In the genomic region with DNA sequence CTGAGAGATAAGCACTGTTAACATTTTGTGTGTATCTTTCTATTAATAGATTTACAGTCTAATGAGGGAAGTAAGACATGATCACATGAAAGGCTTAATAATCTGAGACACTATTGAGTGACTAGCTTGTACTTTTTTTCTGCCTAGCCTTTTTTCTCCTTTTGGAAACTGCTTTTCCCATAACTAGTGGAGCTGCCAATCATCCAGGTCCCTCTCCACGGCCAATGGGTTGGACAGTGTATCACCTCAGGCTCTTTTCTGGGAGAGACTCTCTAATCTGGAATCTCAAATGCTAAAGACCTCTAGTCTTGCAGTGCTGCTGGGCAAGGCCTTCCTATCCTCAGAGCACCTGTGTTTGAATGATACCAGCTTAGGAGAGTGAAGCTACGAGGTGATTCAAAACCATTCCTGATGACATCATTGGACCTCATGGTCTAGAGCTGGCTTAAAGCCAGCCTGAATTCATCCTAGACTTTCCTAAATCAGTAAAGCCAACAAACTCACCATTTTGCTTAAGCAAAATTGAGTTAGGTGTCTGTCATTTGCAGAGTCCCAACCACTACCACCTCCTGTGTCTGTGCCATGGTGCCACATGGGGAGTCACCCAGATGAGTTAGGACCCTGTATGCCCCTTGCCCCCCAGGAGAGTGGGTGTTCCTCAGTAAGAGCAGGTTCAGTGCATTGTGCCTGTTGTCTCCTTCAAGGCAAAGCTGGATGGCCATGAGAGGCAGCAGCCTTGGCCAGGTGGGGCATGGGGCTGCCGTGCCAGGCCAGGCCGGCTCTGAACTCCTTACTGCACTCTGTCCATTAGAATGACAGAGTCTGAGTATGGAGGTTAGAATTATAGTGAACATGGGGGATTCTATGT, we compare ENCODE assay signal across 22 cellular contexts.
DNase-seq lines count a peak whose midpoint lies in the region; ATAC-seq, FAIRE-seq and TF ChIP-seq lines count a peak whose summit lies in the region.
"Had no signal": no experiment of that assay in that cellular context is flagged by ENCODE, and none has a peak within 500 bp of the region (broad histone marks: within the 10 kb centered on the region; RNA-seq: fewer than 3 reads in every experiment).

No MANE protein-coding gene starts in this region.

- H3K4me3 ChIP-seq in BLaER1 (peak overlapping the region; percentile 62; the same call in 1 of the 2 replicates), uterus (no peak overlapping the region)
- H3K4me3 ChIP-seq: lung, Peyer's patch, transverse colon had no signal

- H4K20me1 ChIP-seq in BLaER1 = no peaks in the 10 kb centered on the region

- peak overlapping the region; percentile 77 for H3K27ac ChIP-seq in BLaER1
- peak overlapping the region; percentile 79 for H3K27ac ChIP-seq in angular gyrus (ENCODE audit: low read depth, low read length)
- H3K27ac ChIP-seq in uterus = no peak overlapping the region
- H3K27ac ChIP-seq: parathyroid adenoma, WERI-Rb-1 had no signal

- TF ChIP-seq CTCF in uterus (IDR thresholded peaks at IDR 0.05) = no peak

- H3K36me3 ChIP-seq in BLaER1 (no peaks in the 10 kb centered on the region), uterus (no peaks in the 10 kb centered on the region)
- H3K36me3 ChIP-seq: heart left ventricle, Peyer's patch, transverse colon, WERI-Rb-1 had no signal

- ATAC-seq in GM21723 (IDR thresholded peaks at IDR 0.05; ENCODE audit: unreplicated experiment) (no peak), HG03457 (IDR thresholded peaks at IDR 0.05; ENCODE audit: unreplicated experiment) (no peak)
- ATAC-seq: heart left ventricle had no signal

- DNase-seq in GM18507 (ENCODE audit: extremely low spot score, insufficient read length, low read depth) (no peak), islet precursor cell (peak; percentile 38), NCI-H226 (no peak), uterus (no peak)
- DNase-seq: activated CD4-positive, alpha-beta T cell treated with anti-CD3 and anti-CD28 coated beads, Interleukin-2, amount 50 U/mL, for 48 hours; amniotic stem cell; effector memory CD4-positive, alpha-beta T cell; heart left ventricle; naive B cell; NCI-H2171; NCI-H748 treated with DMSO at 0.1 percent for 48 hours; stimulated activated naive B cell treated with anti-CD40 and anti-IgM and Interleukin-4, amounts not matched to agents 10 μg/mL and 1 μg/mL and 100 μg/mL, for 72 hours; transverse colon; WERI-Rb-1 had no signal

- peak overlapping the region; percentile 87 for H3K4me2 ChIP-seq in BLaER1

- FAIRE-seq in GM18507 (lab: Jason Lieb, UNC) = peak; percentile 50
- FAIRE-seq: H54 had no signal

- intact Hi-C loops in uterus (cut with DNase I; ENCODE audit: low total_unique reads) = no loop called here

- no peak overlapping the region for H3K9ac ChIP-seq in BLaER1
- H3K9ac ChIP-seq: parathyroid adenoma had no signal

- H3K27me3 ChIP-seq in BLaER1 (no peaks in the 10 kb centered on the region), uterus (no peaks in the 10 kb centered on the region)
- H3K27me3 ChIP-seq: heart left ventricle, Peyer's patch, transverse colon had no signal

- H3K9me3 ChIP-seq in BLaER1 = no peaks in the 10 kb centered on the region
- no peaks in the 10 kb centered on the region for H3K9me3 ChIP-seq in uterus
- H3K9me3 ChIP-seq: heart left ventricle, Peyer's patch, transverse colon had no signal

- H3K4me1 ChIP-seq in BLaER1 (peaks cover 48% of the 10 kb centered on the region), uterus (no peaks in the 10 kb centered on the region)
- H3K4me1 ChIP-seq: parathyroid adenoma, Peyer's patch had no signal

- TF ChIP-seq POLR2A in uterus (IDR thresholded peaks at IDR 0.05) = no peak

Comparison
In these comparisons a context has a peak if more than half of its experiments do, and no peak if none do; other contexts are left out.
1. H3K27ac ChIP-seq: peak in BLaER1 (single experiment) and angular gyrus (single experiment); none in uterus (0 of 2).